ENCODE assay signal across 20 cellular contexts in genomic region chr6:38172739-38173415, GRCh38.
DNase-seq lines count a peak whose midpoint lies in the region; ATAC-seq and FAIRE-seq lines count a peak whose summit lies in the region.
"Had no signal": no experiment of that assay in that cellular context is flagged by ENCODE, and none has a peak within 500 bp of the region (broad histone marks: within the 10 kb centered on the region; RNA-seq: fewer than 3 reads in every experiment).

No MANE protein-coding gene starts in this region.

- no peaks in the 10 kb centered on the region for H3K27me3 Mint-ChIP-seq in stimulated activated memory B cell treated with anti-CD40 and anti-IgM and Interleukin-4, amounts not matched to agents 10 μg/mL and 1 μg/mL and 100 μg/mL, for 72 hours

- H3K36me3 ChIP-seq in iPS-15b (ENCODE audit: control insufficient read depth, insufficient read depth, low read length) (no peaks in the 10 kb centered on the region), neuronal stem cell (replicated peaks in 1 of 2; ENCODE audit: control insufficient read depth in 2 of 2, insufficient read depth in 2 of 2, low read length in 2 of 2) (no peaks in the 10 kb centered on the region)
- H3K36me3 ChIP-seq: Peyer's patch had no signal

- H3K4me1 ChIP-seq in iPS-15b (ENCODE audit: control insufficient read depth, insufficient read depth, low read length) (peaks cover 5% of the 10 kb centered on the region), neuronal stem cell (ENCODE audit: control insufficient read depth in 2 of 2, insufficient read depth in 1 of 2, low read depth in 1 of 2, low read length in 2 of 2) (peaks cover 4 to 25% of the 10 kb centered on the region in 2 donors)

- H3K4me3 Mint-ChIP-seq in stimulated activated memory B cell treated with anti-CD40 and anti-IgM and Interleukin-4, amounts not matched to agents 10 μg/mL and 1 μg/mL and 100 μg/mL, for 72 hours, result no peak overlapping the region
- H3K4me3 Mint-ChIP-seq: CD8-positive, alpha-beta memory T cell had no signal

- H3K79me1 ChIP-seq in neuronal stem cell (ENCODE audit: low read depth, low read length), result no peaks in the 10 kb centered on the region

- no peak overlapping the region for H2AFZ ChIP-seq in neuronal stem cell (ENCODE audit: low read length)

- H2BK15ac ChIP-seq in neuronal stem cell (ENCODE audit: low read length), result peak overlapping the region; percentile 42

- no peaks in the 10 kb centered on the region for H3K4me1 Mint-ChIP-seq in stimulated activated memory B cell treated with anti-CD40 and anti-IgM and Interleukin-4, amounts not matched to agents 10 μg/mL and 1 μg/mL and 100 μg/mL, for 72 hours
- H3K4me1 Mint-ChIP-seq: CD8-positive, alpha-beta memory T cell had no signal

- H3K23ac ChIP-seq in neuronal stem cell (ENCODE audit: low read depth, low read length, poor library complexity), result no peak overlapping the region

- H3K27me3 ChIP-seq in iPS-15b (ENCODE audit: control insufficient read depth, insufficient read depth, low read length) (no peaks in the 10 kb centered on the region), neuronal stem cell (ENCODE audit: control insufficient read depth in 3 of 3, insufficient read depth in 3 of 3, low read depth in 1 of 3, low read length in 3 of 3) (no peaks in the 10 kb centered on the region)
- H3K27me3 ChIP-seq: BLaER1, Peyer's patch had no signal

- WGBS in neuronal stem cell (ENCODE audit: extremely low coverage in 2 of 2, insufficient read length in 2 of 2, insufficient replicate concordance in 1 of 2), 2 donors, result no CpG with 5 or more reads among the region's 15 CpGs

- no peak overlapping the region for H2BK5ac ChIP-seq in neuronal stem cell (ENCODE audit: low read length)

- H3K4me3 ChIP-seq in iPS-15b (ENCODE audit: low read depth, low read length) (no peak overlapping the region), neuronal stem cell (ENCODE audit: low read length in 2 of 2) (no peak overlapping the region)
- H3K4me3 ChIP-seq: BLaER1, GM12878, Peyer's patch had no signal

- no peak for FAIRE-seq in HTR-8/SVneo (lab: Jason Lieb, UNC)
- FAIRE-seq: A204.1, G401.6, GM12878 had no signal

- H3K36me3 Mint-ChIP-seq in activated naive CD4-positive, alpha-beta T cell treated with anti-CD3 and anti-CD28 coated beads, Interleukin-2, amount 50 U/mL, for 72 hours, result no peaks in the 10 kb centered on the region
- peaks cover 27% of the 10 kb centered on the region for H3K36me3 Mint-ChIP-seq in stimulated activated memory B cell treated with anti-CD40 and anti-IgM and Interleukin-4, amounts not matched to agents 10 μg/mL and 1 μg/mL and 100 μg/mL, for 72 hours

- H3K9me3 Mint-ChIP-seq in activated naive CD4-positive, alpha-beta T cell treated with anti-CD3 and anti-CD28 coated beads, Interleukin-2, amount 50 U/mL, for 72 hours, result no peaks in the 10 kb centered on the region
- no peaks in the 10 kb centered on the region for H3K9me3 Mint-ChIP-seq in stimulated activated memory B cell treated with anti-CD40 and anti-IgM and Interleukin-4, amounts not matched to agents 10 μg/mL and 1 μg/mL and 100 μg/mL, for 72 hours
- H3K9me3 Mint-ChIP-seq: CD8-positive, alpha-beta memory T cell had no signal

- no peak overlapping the region for H3K4ac ChIP-seq in neuronal stem cell (ENCODE audit: low read length)

- no peak overlapping the region for H2BK12ac ChIP-seq in neuronal stem cell (ENCODE audit: low read length)

- DNase-seq in activated naive CD4-positive, alpha-beta T cell treated with anti-CD3 and anti-CD28 coated beads, Interleukin-2, amount 50 U/mL, for 72 hours (ENCODE audit: low spot score in 2 of 2), result no peak
- DNase-seq in activated naive CD4-positive, alpha-beta T cell treated with Interleukin-2 at 50 U/mL for 16 hours, result no peak
- DNase-seq in neuronal stem cell (ENCODE audit: low spot score), result no peak
- DNase-seq in nucleus accumbens (lab: John Stamatoyannopoulos, UW), result no peak
- no peak for DNase-seq in HTR-8/SVneo (ENCODE audit: insufficient read length, low spot score)
- DNase-seq in stimulated activated CD4-positive, alpha-beta T cell treated with anti-CD3 and anti-CD28 coated beads, Interleukin-1b, Interleukin-23, amount 100 ng/mL, for 48 hours, result no peak
- DNase-seq: DND-41, KBM-7, NCI-H1417 treated with DMSO at 0.1 percent for 48 hours, NCI-H1930, NCI-H82 had no signal

- H3K9me3 ChIP-seq in iPS-15b (ENCODE audit: control insufficient read depth, insufficient read depth, low read length) (no peaks in the 10 kb centered on the region), neuronal stem cell (replicated peaks in 1 of 2; ENCODE audit: control insufficient read depth in 2 of 2, insufficient read depth in 1 of 2, low read depth in 1 of 2, low read length in 2 of 2) (no peaks in the 10 kb centered on the region)
- H3K9me3 ChIP-seq: BLaER1, Peyer's patch had no signal

- H3K27ac Mint-ChIP-seq in activated naive CD4-positive, alpha-beta T cell treated with anti-CD3 and anti-CD28 coated beads, Interleukin-2, amount 50 U/mL, for 72 hours, result peak overlapping the region; percentile 29 to 65
- no peak overlapping the region for H3K27ac Mint-ChIP-seq in stimulated activated memory B cell treated with anti-CD40 and anti-IgM and Interleukin-4, amounts not matched to agents 10 μg/mL and 1 μg/mL and 100 μg/mL, for 72 hours

- H2AK5ac ChIP-seq in neuronal stem cell (ENCODE audit: low read depth, low read length), result no peak overlapping the region

- peak overlapping the region; percentile 1 for H3K9ac ChIP-seq in iPS-15b (ENCODE audit: low read depth, low read length)
- no peak overlapping the region for H3K9ac ChIP-seq in neuronal stem cell (ENCODE audit: low read depth, low read length, poor library complexity)
- H3K9ac ChIP-seq: BLaER1 had no signal

- H3K4me2 ChIP-seq in neuronal stem cell (ENCODE audit: insufficient read depth, low read length, poor library complexity, severe bottlenecking), result no peak overlapping the region
- H3K4me2 ChIP-seq: BLaER1 had no signal

- no peak overlapping the region for H4K91ac ChIP-seq in neuronal stem cell (ENCODE audit: low read depth, low read length, poor library complexity)

- peak overlapping the region; percentile 61 for H2BK120ac ChIP-seq in neuronal stem cell (ENCODE audit: low read depth, low read length)

- no peak overlapping the region for H3K14ac ChIP-seq in neuronal stem cell (ENCODE audit: low read length)

- no peak overlapping the region for H3K27ac ChIP-seq in neuronal stem cell (replicated peaks; ENCODE audit: low read length)
- H3K27ac ChIP-seq: BLaER1 had no signal

- H3K18ac ChIP-seq in neuronal stem cell (ENCODE audit: low read length), result peak overlapping the region; percentile 13

- H4K8ac ChIP-seq in neuronal stem cell (ENCODE audit: low read depth, low read length), result no peak overlapping the region

- no peak for ATAC-seq in activated naive CD4-positive, alpha-beta T cell treated with anti-CD3 and anti-CD28 coated beads, Interleukin-2, amount 50 U/mL, for 72 hours
- ATAC-seq in stimulated activated memory B cell treated with anti-CD40 and anti-IgM and Interleukin-4, amounts not matched to agents 10 μg/mL and 1 μg/mL and 100 μg/mL, for 72 hours, result no peak
- ATAC-seq: Right ventricle myocardium inferior had no signal
